In the genomic region with DNA sequence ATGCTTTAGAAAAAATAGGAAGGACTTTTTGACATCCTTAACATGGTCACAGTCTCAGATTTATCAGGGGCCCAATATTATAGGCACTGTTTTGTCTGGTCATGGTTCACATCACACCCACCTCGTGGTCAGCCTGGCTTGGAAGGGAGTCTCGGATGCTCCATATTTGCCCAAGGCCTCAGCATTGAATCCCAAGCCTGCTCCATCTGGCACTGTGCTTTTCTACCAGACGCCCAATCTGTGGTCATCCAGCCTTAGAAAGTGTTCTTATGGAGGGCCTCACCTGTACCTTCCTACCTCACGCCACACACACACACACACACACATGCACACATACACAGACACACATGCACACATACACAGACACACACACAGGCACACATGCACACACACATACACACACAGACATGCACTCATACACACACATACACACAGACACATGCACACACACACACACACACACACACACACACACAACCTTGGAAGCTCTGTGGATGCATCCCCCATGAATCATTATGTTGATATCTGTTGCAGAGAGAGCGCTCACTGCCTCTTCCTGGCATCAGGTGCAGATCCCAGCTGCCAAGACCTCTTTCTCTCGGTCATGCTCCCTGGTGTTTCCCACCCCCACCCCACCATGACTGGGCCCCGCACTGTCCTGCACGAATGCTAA, we compare ENCODE assay signal across 21 cellular contexts.
"Had no signal": no experiment of that assay in that cellular context is flagged by ENCODE, and none has a peak within 500 bp of the region (broad histone marks: within the 10 kb centered on the region; RNA-seq: fewer than 3 reads in every experiment).

No MANE protein-coding gene starts in this region.

- ATAC-seq: heart right ventricle; left lung; sciatic nerve; stimulated activated naive B cell treated with anti-CD40 and anti-IgM and Interleukin-4, amounts not matched to agents 10 μg/mL and 1 μg/mL and 100 μg/mL, for 72 hours; WTC11 had no signal

- FAIRE-seq: small intestine had no signal

- H2AFZ ChIP-seq: parathyroid adenoma had no signal

- H3K36me3 ChIP-seq: colonic mucosa, heart right ventricle, left lung, neutrophil, thoracic aorta, upper lobe of left lung had no signal

- H3K9me3 ChIP-seq: colonic mucosa, heart right ventricle, left lung, neutrophil, thoracic aorta, upper lobe of left lung had no signal

- DNase-seq: activated gamma-delta T cell treated with Interleukin-2 at 50 U/mL for 16 hours; activated T-cell treated with anti-CD3 and anti-CD28 coated beads, Interleukin-2, amount 50 U/mL, for 1 hour; aorta; colonic mucosa; endodermal cell; foreskin fibroblast; heart right ventricle; left lung; naive B cell; small intestine; stimulated activated CD4-positive, alpha-beta T cell treated with anti-CD3 and anti-CD28 coated beads, Interleukin-15, amount 100 ng/mL, for 24 hours; stimulated activated naive B cell treated with anti-CD40 and anti-IgM and Interleukin-4, amounts not matched to agents 10 μg/mL and 1 μg/mL and 100 μg/mL, for 72 hours; T-helper 1 cell; T-helper 9 cell; upper lobe of left lung had no signal

- H3K27me3 ChIP-seq: colonic mucosa, left lung, neutrophil, upper lobe of left lung had no signal

- H3K4me3 ChIP-seq: colonic mucosa, heart right ventricle, left lung, lung, thoracic aorta, upper lobe of left lung had no signal

- H3K27ac ChIP-seq: colonic mucosa, heart right ventricle, left lung, neutrophil, parathyroid adenoma, thoracic aorta, upper lobe of left lung had no signal

- H3K4me1 ChIP-seq: colonic mucosa, left lung, parathyroid adenoma, upper lobe of left lung had no signal

- H3K79me2 ChIP-seq: parathyroid adenoma had no signal

- H3K9ac ChIP-seq: parathyroid adenoma had no signal
